In the genomic region with DNA sequence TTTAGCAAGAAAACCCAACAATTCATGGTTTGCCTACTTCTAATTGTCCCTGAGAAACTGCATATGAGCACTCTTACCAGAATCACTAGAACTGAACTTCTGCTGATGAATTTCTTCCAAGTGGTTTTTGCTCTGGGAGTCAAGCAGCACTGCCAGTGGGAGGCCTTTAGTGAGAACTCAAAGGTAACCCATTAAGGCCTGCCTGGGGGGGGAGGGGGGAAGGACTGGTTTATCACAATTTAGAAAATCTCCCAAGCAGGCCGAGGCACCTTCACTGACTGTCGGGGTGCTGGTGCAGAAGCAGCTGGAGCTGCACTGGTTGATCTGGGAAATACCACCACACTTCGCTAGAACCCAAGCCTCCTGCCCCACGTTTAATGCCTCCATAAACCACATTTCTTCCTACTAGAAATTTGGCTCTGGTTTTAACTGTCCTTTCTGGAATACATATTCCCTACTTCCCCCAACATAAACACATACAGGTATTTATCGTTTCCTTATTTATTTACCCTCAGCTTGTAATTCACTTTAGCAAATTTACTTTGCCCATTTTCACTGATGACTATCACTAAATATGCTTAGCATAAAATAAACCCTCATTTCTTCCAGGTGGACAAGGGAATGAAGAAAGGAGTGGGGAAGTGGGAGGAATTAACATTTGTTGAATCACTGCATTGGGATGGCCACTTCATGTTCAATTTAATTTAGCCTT, we compare ENCODE assay signal across 21 cellular contexts.
"Had no signal": no experiment of that assay in that cellular context is flagged by ENCODE, and none has a peak within 500 bp of the region (broad histone marks: within the 10 kb centered on the region; RNA-seq: fewer than 3 reads in every experiment).

No MANE protein-coding gene starts in this region.

- H3K4me1 ChIP-seq: esophagus muscularis mucosa, gastrocnemius medialis, heart right ventricle, right atrium auricular region, sigmoid colon had no signal

- DNase-seq: effector memory CD4-positive, alpha-beta T cell; gastrocnemius medialis; heart right ventricle; hypothalamus; islet precursor cell; mammary epithelial cell; mucosa of descending colon; natural killer cell; sigmoid colon; stimulated activated CD4-positive, alpha-beta T cell treated with anti-CD3 and anti-CD28 coated beads, Interleukin-2, amount 100 ng/mL, for 24 hours; stimulated activated CD4-positive, alpha-beta T cell treated with anti-CD3 and anti-CD28 coated beads, Interleukin-4, amount 100 ng/mL, for 4 hours; stimulated activated naive B cell treated with anti-CD40 and anti-IgM and Interleukin-4, amounts not matched to agents 10 μg/mL and 1 μg/mL and 100 μg/mL, for 72 hours; stimulated activated naive CD8-positive, alpha-beta T cell treated with anti-CD3 and anti-CD28 coated beads, Interleukin-15, amount 100 ng/mL, for 72 hours; trophoblast cell had no signal

- H3K36me3 ChIP-seq: esophagus muscularis mucosa, gastrocnemius medialis, heart right ventricle, right atrium auricular region, sigmoid colon had no signal

- H3K27me3 ChIP-seq: esophagus muscularis mucosa, gastrocnemius medialis, heart right ventricle, right atrium auricular region, sigmoid colon had no signal

- H3K27me3 Mint-ChIP-seq: stimulated activated naive CD8-positive, alpha-beta T cell treated with anti-CD3 and anti-CD28 coated beads, Interleukin-15, amount 100 ng/mL, for 72 hours had no signal

- H3K9me3 Mint-ChIP-seq: natural killer cell; neural crest cell; stimulated activated naive B cell treated with anti-CD40 and anti-IgM and Interleukin-4, amounts not matched to agents 10 μg/mL and 1 μg/mL and 100 μg/mL, for 72 hours; stimulated activated naive CD8-positive, alpha-beta T cell treated with anti-CD3 and anti-CD28 coated beads, Interleukin-15, amount 100 ng/mL, for 72 hours had no signal

- ATAC-seq: gastrocnemius medialis; heart right ventricle; left lobe of liver; mucosa of descending colon; natural killer cell; stimulated activated naive B cell treated with anti-CD40 and anti-IgM and Interleukin-4, amounts not matched to agents 10 μg/mL and 1 μg/mL and 100 μg/mL, for 72 hours; stimulated activated naive CD8-positive, alpha-beta T cell treated with anti-CD3 and anti-CD28 coated beads, Interleukin-15, amount 100 ng/mL, for 72 hours had no signal

- H3K4me3 ChIP-seq: coronary artery, esophagus muscularis mucosa, gastrocnemius medialis, heart right ventricle, mucosa of descending colon, right atrium auricular region, sigmoid colon, skin epidermis had no signal

- H3K9me3 ChIP-seq: esophagus muscularis mucosa, gastrocnemius medialis, heart right ventricle, mucosa of descending colon, right atrium auricular region, sigmoid colon had no signal

- H3K36me3 Mint-ChIP-seq: natural killer cell had no signal

- H3K27ac ChIP-seq: epithelial cell of prostate, esophagus muscularis mucosa, gastrocnemius medialis, heart right ventricle, right atrium auricular region, sigmoid colon, skin epidermis had no signal

- H3K4me1 Mint-ChIP-seq: natural killer cell; neural crest cell; stimulated activated naive CD8-positive, alpha-beta T cell treated with anti-CD3 and anti-CD28 coated beads, Interleukin-15, amount 100 ng/mL, for 72 hours had no signal

- H3K4me3 Mint-ChIP-seq: natural killer cell; neural crest cell; stimulated activated naive B cell treated with anti-CD40 and anti-IgM and Interleukin-4, amounts not matched to agents 10 μg/mL and 1 μg/mL and 100 μg/mL, for 72 hours; stimulated activated naive CD8-positive, alpha-beta T cell treated with anti-CD3 and anti-CD28 coated beads, Interleukin-15, amount 100 ng/mL, for 72 hours had no signal

- H3K27ac Mint-ChIP-seq: natural killer cell; stimulated activated naive B cell treated with anti-CD40 and anti-IgM and Interleukin-4, amounts not matched to agents 10 μg/mL and 1 μg/mL and 100 μg/mL, for 72 hours; stimulated activated naive CD8-positive, alpha-beta T cell treated with anti-CD3 and anti-CD28 coated beads, Interleukin-15, amount 100 ng/mL, for 72 hours had no signal
